ENCODE assay signal across 11 cellular contexts in genomic region chr10:125820705-125821104, GRCh38.
DNase-seq lines count a peak whose midpoint lies in the region; ATAC-seq lines count a peak whose summit lies in the region.
"Had no signal": no experiment of that assay in that cellular context is flagged by ENCODE, and none has a peak within 500 bp of the region (broad histone marks: within the 10 kb centered on the region; RNA-seq: fewer than 3 reads in every experiment).

No MANE protein-coding gene starts in this region.

- ATAC-seq in GM18868 (IDR thresholded peaks at IDR 0.05; ENCODE audit: unreplicated experiment): peak; percentile 66
- peak; percentile 48 for ATAC-seq in GM21515 (IDR thresholded peaks at IDR 0.05; ENCODE audit: unreplicated experiment)
- ATAC-seq in HG03139 (IDR thresholded peaks at IDR 0.05; ENCODE audit: unreplicated experiment): peak; percentile 47

- DNase-seq in islet precursor cell (peak; percentile 23), AG08396 (ENCODE audit: low spot score) (no peak), NOMO-1 treated with DMSO at 0.1 percent for 48 hours (lab: John Stamatoyannopoulos, UW; ENCODE audit: unreplicated experiment) (no peak), SKM-1 (lab: John Stamatoyannopoulos, UW; ENCODE audit: unreplicated experiment) (no peak), anterior cingulate cortex (lab: John Stamatoyannopoulos, UW) (no peak)
- DNase-seq: activated CD4-positive, alpha-beta T cell treated with anti-CD3 and anti-CD28 coated beads for 48 hours; brain microvascular endothelial cell; NCI-H1048 had no signal
